1 cellular context compared by ENCODE assay signal in the genomic region with DNA sequence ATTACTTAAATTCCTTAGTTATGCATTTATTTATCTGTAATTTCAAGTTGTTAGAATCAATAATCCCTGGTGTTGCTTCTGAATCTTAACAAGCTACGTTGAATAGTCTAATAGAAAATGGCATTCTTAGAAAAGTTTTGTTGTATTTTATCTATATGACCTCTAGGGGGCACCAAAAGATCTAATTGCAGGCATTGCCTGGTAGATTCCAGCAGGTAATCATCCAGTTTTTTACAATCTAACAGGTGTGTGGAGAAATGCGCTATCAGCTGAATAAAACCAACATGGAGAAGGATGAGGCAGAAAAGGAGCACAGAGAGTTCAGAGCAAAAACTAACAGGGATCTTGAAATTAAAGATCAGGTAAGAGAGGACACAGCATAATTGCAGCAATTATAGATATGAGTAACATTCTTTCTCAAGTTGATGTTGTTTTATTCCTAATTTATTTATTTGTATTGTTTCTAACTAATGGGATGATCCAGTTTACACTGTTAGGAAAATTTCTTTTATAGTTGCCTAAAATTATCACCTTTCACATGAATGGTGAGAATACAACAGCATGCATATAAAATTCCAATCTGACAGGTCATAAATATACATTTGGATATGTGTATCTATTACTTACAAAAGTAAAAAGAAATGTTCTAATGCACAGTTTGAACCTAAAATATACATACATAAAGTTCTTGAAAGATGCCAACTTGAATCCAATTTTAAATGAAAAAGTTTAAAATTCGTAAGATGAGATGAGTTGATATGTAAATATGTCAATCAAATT.
TF ChIP-seq lines count a peak whose summit lies in the region.

No MANE protein-coding gene starts in this region.

TF ChIP-seq in HCT116, 20 proteins besides CTCF, POLR2A, EP300 and RAD21 (continued from another document):
- TF ChIP-seq, protein P1, sequence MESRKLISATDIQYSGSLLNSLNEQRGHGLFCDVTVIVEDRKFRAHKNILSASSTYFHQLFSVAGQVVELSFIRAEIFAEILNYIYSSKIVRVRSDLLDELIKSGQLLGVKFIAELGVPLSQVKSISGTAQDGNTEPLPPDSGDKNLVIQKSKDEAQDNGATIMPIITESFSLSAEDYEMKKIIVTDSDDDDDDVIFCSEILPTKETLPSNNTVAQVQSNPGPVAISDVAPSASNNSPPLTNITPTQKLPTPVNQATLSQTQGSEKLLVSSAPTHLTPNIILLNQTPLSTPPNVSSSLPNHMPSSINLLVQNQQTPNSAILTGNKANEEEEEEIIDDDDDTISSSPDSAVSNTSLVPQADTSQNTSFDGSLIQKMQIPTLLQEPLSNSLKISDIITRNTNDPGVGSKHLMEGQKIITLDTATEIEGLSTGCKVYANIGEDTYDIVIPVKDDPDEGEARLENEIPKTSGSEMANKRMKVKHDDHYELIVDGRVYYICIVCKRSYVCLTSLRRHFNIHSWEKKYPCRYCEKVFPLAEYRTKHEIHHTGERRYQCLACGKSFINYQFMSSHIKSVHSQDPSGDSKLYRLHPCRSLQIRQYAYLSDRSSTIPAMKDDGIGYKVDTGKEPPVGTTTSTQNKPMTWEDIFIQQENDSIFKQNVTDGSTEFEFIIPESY (IDR thresholded peaks at IDR 0.05; ENCODE audit: extremely low read depth, insufficient replicate concordance, low read length), result no peak
- no peak for TF ChIP-seq EZH2phosphoT487 (IDR thresholded peaks at IDR 0.05; ENCODE audit: borderline replicate concordance)
- no peak for TF ChIP-seq POLR2AphosphoS5 (IDR thresholded peaks at IDR 0.05; ENCODE audit: low read depth, low read length)
- TF ChIP-seq JUND (IDR thresholded peaks at IDR 0.05), result no peak
- no peak for TF ChIP-seq ZFX (IDR thresholded peaks at IDR 0.05)
- TF ChIP-seq, protein P2, sequence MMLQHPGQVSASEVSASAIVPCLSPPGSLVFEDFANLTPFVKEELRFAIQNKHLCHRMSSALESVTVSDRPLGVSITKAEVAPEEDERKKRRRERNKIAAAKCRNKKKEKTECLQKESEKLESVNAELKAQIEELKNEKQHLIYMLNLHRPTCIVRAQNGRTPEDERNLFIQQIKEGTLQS (IDR thresholded peaks at IDR 0.05), result no peak
- TF ChIP-seq MAX (IDR thresholded peaks at IDR 0.05), result no peak
- no peak for TF ChIP-seq SP1 (IDR thresholded peaks at IDR 0.05; ENCODE audit: low read depth)
- TF ChIP-seq ZNF274 (IDR thresholded peaks at IDR 0.05; ENCODE audit: low read depth, low read length), result no peak
- no peak for TF ChIP-seq SIN3A (IDR thresholded peaks at IDR 0.05; ENCODE audit: low read depth)
- no peak for TF ChIP-seq SRF (IDR thresholded peaks at IDR 0.05; ENCODE audit: low read depth)
- TF ChIP-seq ELF1 (IDR thresholded peaks at IDR 0.05; ENCODE audit: borderline replicate concordance, low read depth), result no peak
